Comparison of ENCODE assay signal across 5 cellular contexts in genomic region chr17:75127936-75128335, GRCh38. TPM values are rescaled to one million over a fixed set of nuclear protein-coding genes. Genes with fewer than 3 reads are reported as not detected.
DNase-seq lines count a peak whose midpoint lies in the region; ATAC-seq and TF ChIP-seq lines count a peak whose summit lies in the region.
"Not testable (repeated sequence)": the region's sequence is repeated elsewhere in the genome, so short reads cannot be mapped to it uniquely, and the experiment has no call there.

No MANE protein-coding gene starts in this region.

- not testable (repeated sequence) for TF ChIP-seq CTCF in HCT116 (IDR thresholded peaks at IDR 0.05 in 2 of 3, conservative IDR thresholded peaks at IDR 0.05 in 1 of 3; ENCODE audit: borderline replicate concordance in 1 of 3, insufficient read depth in 1 of 3, low read depth in 2 of 3, low read length in 2 of 3); WTC11 (IDR thresholded peaks at IDR 0.05); neural crest cell (conservative IDR thresholded peaks at IDR 0.05)

- H3K4me1 Mint-ChIP-seq in WTC11 (peaks cover 22% of the 10 kb centered on the region), neural crest cell (peaks cover 25% of the 10 kb centered on the region)
- H3K4me1 Mint-ChIP-seq in activated naive CD8-positive, alpha-beta T cell (ENCODE audit: low read depth), result peaks cover 38% of the 10 kb centered on the region

- H3K4me1 ChIP-seq in HCT116 (ENCODE audit: control insufficient read depth in 1 of 2, insufficient read depth in 2 of 2, low read length in 2 of 2), result peaks cover 45 to 79% of the 10 kb centered on the region in 2 experiments

- H3K36me3 ChIP-seq in HCT116 (ENCODE audit: control insufficient read depth in 1 of 2, insufficient read depth in 2 of 2, low read length in 2 of 2), result peaks cover 0 to 28% of the 10 kb centered on the region in 2 experiments; a peak in 1 of 4 replicates

- H4K20me1 ChIP-seq in HCT116 (ENCODE audit: insufficient read depth), result not testable (repeated sequence)

- H3K4me2 ChIP-seq in HCT116 (ENCODE audit: low read length), result not testable (repeated sequence)

- not testable (repeated sequence) for H2AFZ ChIP-seq in HCT116 (ENCODE audit: low read depth, low read length, poor library complexity, severe bottlenecking)

- H3K9me3 ChIP-seq in HCT116 (ENCODE audit: control insufficient read depth in 1 of 2, insufficient read depth in 1 of 2, low read depth in 1 of 2, low read length in 2 of 2), result not testable (repeated sequence)

- not testable (repeated sequence) for TF ChIP-seq POLR2A in HCT116 (IDR thresholded peaks at IDR 0.05; ENCODE audit: borderline replicate concordance, extremely low read depth, insufficient read depth, insufficient read length)

- not testable (repeated sequence) for H3K27me3 ChIP-seq in HCT116 (ENCODE audit: insufficient read depth, low read length)

- ATAC-seq in HCT116, WTC11: not testable (repeated sequence)

- POLR2A ChIA-PET in HCT116 (lab: Charles Lee), result interaction anchor here (0.6 kb wide), 1 partner anchor 22 kb away, joined by 3 read pairs; no protein-coding TSS in a partner anchor
- POLR2A ChIA-PET in WTC11 (lab: Charles Lee), result interaction anchor here (0.7 kb wide), 1 partner anchor 44 kb away, joined by 3 read pairs; no protein-coding TSS in a partner anchor

- not testable (repeated sequence) for H3K27me3 Mint-ChIP-seq in WTC11 (ENCODE audit: low read depth); activated naive CD8-positive, alpha-beta T cell; neural crest cell (ENCODE audit: low read depth)

- RAD21 ChIA-PET in HCT116 (lab: Charles Lee; ENCODE audit: low non-redundant PET in 1 of 2, low total read pairs in 2 of 2, uncharacterized antibody in 2 of 2, unreplicated experiment in 2 of 2), result not testable (repeated sequence)

- H3K79me2 ChIP-seq in HCT116 (ENCODE audit: insufficient read depth, low read length), result peaks cover 86% of the 10 kb centered on the region

- DNase-seq in HCT116 (ENCODE audit: low read depth, low spot score); WTC11 (ENCODE audit: low spot score); epithelial cell of prostate (ENCODE audit: low read depth, low spot score); neural crest cell (ENCODE audit: low read depth, low spot score): not testable (repeated sequence)

- BruUV-seq in HCT116 (replicated peaks; lab: Mats Ljungman, UMichigan), result not testable (repeated sequence)

- peak overlapping the region; percentile 90; the same call in 1 of the 2 replicates for H3K27ac Mint-ChIP-seq in WTC11
- H3K27ac Mint-ChIP-seq in activated naive CD8-positive, alpha-beta T cell, result peak overlapping the region; percentile 70
- not testable (repeated sequence) for H3K27ac Mint-ChIP-seq in neural crest cell (ENCODE audit: unreplicated experiment)

- intact Hi-C loops in HCT116 (cut with micrococcal nuclease), result not testable (repeated sequence)

- peaks cover 11% of the 10 kb centered on the region for H3K36me3 Mint-ChIP-seq in WTC11
- not testable (repeated sequence) for H3K36me3 Mint-ChIP-seq in activated naive CD8-positive, alpha-beta T cell; neural crest cell (ENCODE audit: low read depth)

- TF ChIP-seq RAD21 in HCT116 (IDR thresholded peaks at IDR 0.05; ENCODE audit: low read depth), result not testable (repeated sequence)

- H3K9ac ChIP-seq in HCT116 (ENCODE audit: low read length), result not testable (repeated sequence)

- H3K27ac ChIP-seq in HCT116 (ENCODE audit: low read depth, low read length) (peak overlapping the region; percentile 0; the same call in 1 of the 2 replicates), epithelial cell of prostate (peak overlapping the region; percentile 62)

- H3K9me2 ChIP-seq in HCT116 (ENCODE audit: insufficient read depth), result not testable (repeated sequence)

- not testable (repeated sequence) for H3K9me3 Mint-ChIP-seq in WTC11; activated naive CD8-positive, alpha-beta T cell (ENCODE audit: low read depth); neural crest cell

- CTCF ChIA-PET in HCT116 (lab: Charles Lee), result interaction anchor here (0.6 kb wide), 1 partner anchor 14 kb away, joined by 3 read pairs; no protein-coding TSS in a partner anchor
- CTCF ChIA-PET in WTC11 (lab: Charles Lee), result interaction anchor here (0.6 to 7.3 kb wide), 3 partner anchors 14 to 68 kb away, joined by 3 to 84 read pairs (median 3); no protein-coding TSS in a partner anchor

- not testable (repeated sequence) for H3K4me3 Mint-ChIP-seq in WTC11
- H3K4me3 Mint-ChIP-seq in activated naive CD8-positive, alpha-beta T cell, result peak overlapping the region; percentile 38
- peak overlapping the region; percentile 75 for H3K4me3 Mint-ChIP-seq in neural crest cell

- not testable (repeated sequence) for H3K4me3 ChIP-seq in HCT116 (replicated peaks in 1 of 2; ENCODE audit: low read depth in 1 of 2, low read length in 2 of 2)

RNA-seq across cellular contexts. Expression of gene NT5C, which starts 3.6 kb away (rescaled TPM):
- 115 TPM for total RNA-seq in HCT116 (2021; ENCODE audit: unreplicated experiment)
- polyA plus RNA-seq in HCT116 (2012), result 108 and 113 TPM in 2 replicates
- total RNA-seq in WTC11 (2021), result 91.0 to 102 TPM (median 96.9 TPM) in 3 replicates
- total RNA-seq in neural crest cell, result 68.0 and 70.2 TPM in 2 replicates

RNA-seq across cellular contexts. Expression of gene ARMC7, which starts 18.2 kb away (rescaled TPM):
- total RNA-seq in HCT116 (2021; ENCODE audit: unreplicated experiment) (43.2 TPM), WTC11 (2021) (13.2 to 15.9 TPM (median 14.8 TPM) in 3 replicates), neural crest cell (15.6 and 15.8 TPM in 2 replicates)
- polyA plus RNA-seq in HCT116 (2012), result 25.9 and 27.2 TPM in 2 replicates

RNA-seq across cellular contexts. Expression of gene JPT1, which starts 26.4 kb away (rescaled TPM):
- total RNA-seq in HCT116 (2021; ENCODE audit: unreplicated experiment), result 575 TPM
- polyA plus RNA-seq in HCT116 (2012), result 715 and 916 TPM in 2 replicates
- total RNA-seq in WTC11 (2021), result 289 to 341 TPM (median 300 TPM) in 3 replicates
- total RNA-seq in neural crest cell, result 319 and 334 TPM in 2 replicates

RNA-seq across cellular contexts. Expression of gene SLC16A5, which starts 40.2 kb away (rescaled TPM):
- total RNA-seq in HCT116 (2021; ENCODE audit: unreplicated experiment), result 79.3 TPM
- 60.1 and 73.5 TPM in 2 replicates for polyA plus RNA-seq in HCT116 (2012)
- total RNA-seq in WTC11 (2021), result 32.4 to 33.5 TPM (median 33.1 TPM) in 3 replicates
- 6.0 and 7.3 TPM in 2 replicates for total RNA-seq in neural crest cell

RNA-seq across cellular contexts. Expression of gene SUMO2, which starts 54.8 kb away (rescaled TPM):
- 859 TPM for total RNA-seq in HCT116 (2021; ENCODE audit: unreplicated experiment)
- polyA plus RNA-seq in HCT116 (2012), result 338 and 399 TPM in 2 replicates
- total RNA-seq in WTC11 (2021), result 650 to 764 TPM (median 757 TPM) in 3 replicates
- 773 and 776 TPM in 2 replicates for total RNA-seq in neural crest cell
